Comparison of ENCODE assay signal across 1 cellular context in genomic region chr17:73013816-73014663, GRCh38.
TF ChIP-seq lines count a peak whose summit lies in the region.

No MANE protein-coding gene starts in this region.

TF ChIP-seq in HEK293, 187 proteins besides CTCF, POLR2A, EP300 and RAD21 (continued from another document and continues in another):
- TF ChIP-seq ZNF280C (tag by site-specific recombination; IDR thresholded peaks at IDR 0.05) (no peak), ZNF214 (tag by site-specific recombination; IDR thresholded peaks at IDR 0.05; ENCODE audit: borderline replicate concordance) (no peak), ZNF221 (tag by site-specific recombination; IDR thresholded peaks at IDR 0.05; ENCODE audit: borderline replicate concordance) (no peak), ZNF488 (tag by site-specific recombination; IDR thresholded peaks at IDR 0.05) (no peak), YY2 (tag by site-specific recombination; IDR thresholded peaks at IDR 0.05) (no peak), ZNF777 (tag by site-specific recombination; IDR thresholded peaks at IDR 0.05; ENCODE audit: borderline replicate concordance) (no peak), ZNF394 (tag by site-specific recombination; IDR thresholded peaks at IDR 0.05; ENCODE audit: borderline replicate concordance) (no peak), ZSCAN18 (tag by site-specific recombination; IDR thresholded peaks at IDR 0.05) (no peak), ZNF645 (tag by site-specific recombination; IDR thresholded peaks at IDR 0.05) (no peak), ZNF776 (tag by site-specific recombination; IDR thresholded peaks at IDR 0.05; ENCODE audit: borderline replicate concordance) (no peak), ZNF76 (tag by site-specific recombination; IDR thresholded peaks at IDR 0.05; ENCODE audit: borderline replicate concordance, low read depth) (no peak), SETDB1 (IDR thresholded peaks at IDR 0.05; ENCODE audit: insufficient read length, low read length) (peak; percentile 17), EGR2 (tag by site-specific recombination; IDR thresholded peaks at IDR 0.05; ENCODE audit: low read depth) (peak; percentile 51; the same call in 1 of the 2 replicates), ZBTB11 (tag by site-specific recombination; conservative IDR thresholded peaks at IDR 0.05; ENCODE audit: low read depth) (no peak), GLIS1 (tag by site-specific recombination; IDR thresholded peaks at IDR 0.05) (peak; percentile 99), OSR2 (tag by site-specific recombination; IDR thresholded peaks at IDR 0.05) (no peak), ZNF157 (tag by site-specific recombination; IDR thresholded peaks at IDR 0.05) (no peak), SP2 (tag by site-specific recombination; IDR thresholded peaks at IDR 0.05) (no peak), ZFP41 (tag by site-specific recombination; IDR thresholded peaks at IDR 0.05; ENCODE audit: borderline replicate concordance) (no peak), ZSCAN5A (tag by site-specific recombination; IDR thresholded peaks at IDR 0.05) (no peak), ZNF549 (tag by site-specific recombination; IDR thresholded peaks at IDR 0.05) (no peak), ZNF704 (tag by site-specific recombination; IDR thresholded peaks at IDR 0.05) (no peak), ZNF558 (tag by site-specific recombination; IDR thresholded peaks at IDR 0.05) (no peak), ZBTB7A (tag by site-specific recombination; IDR thresholded peaks at IDR 0.05; ENCODE audit: low read depth) (no peak), ZNF146 (tag by site-specific recombination; IDR thresholded peaks at IDR 0.05) (no peak), KLF9 (tag by site-specific recombination; IDR thresholded peaks at IDR 0.05; ENCODE audit: low read depth) (no peak), ZNF274 (IDR thresholded peaks at IDR 0.05; ENCODE audit: low read length) (no peak), ZNF274 (tag by site-specific recombination; IDR thresholded peaks at IDR 0.05; ENCODE audit: borderline replicate concordance) (no peak), ZBTB8A (tag by site-specific recombination; IDR thresholded peaks at IDR 0.05) (0 out of 2 replicates have a peak, but pooled peaks have one; percentile 26), ZSCAN16 (tag by site-specific recombination; IDR thresholded peaks at IDR 0.05) (0 out of 2 replicates have a peak, but pooled peaks have one; percentile 30), ZNF664 (tag by site-specific recombination; IDR thresholded peaks at IDR 0.05) (no peak), ZNF449 (tag by site-specific recombination; IDR thresholded peaks at IDR 0.05) (no peak), ZNF184 (tag by site-specific recombination; IDR thresholded peaks at IDR 0.05) (no peak), ZNF701 (tag by site-specific recombination; IDR thresholded peaks at IDR 0.05) (no peak), ZFHX2 (tag by site-specific recombination; conservative IDR thresholded peaks at IDR 0.05) (0 out of 2 replicates have a peak, but pooled peaks have one; percentile 15), ZNF112 (tag by site-specific recombination; IDR thresholded peaks at IDR 0.05) (no peak), ZBTB49 (tag by site-specific recombination; IDR thresholded peaks at IDR 0.05; ENCODE audit: low read depth) (no peak), AEBP2 (tag by site-specific recombination; IDR thresholded peaks at IDR 0.05; ENCODE audit: borderline replicate concordance) (no peak), KLF1 (tag by site-specific recombination; IDR thresholded peaks at IDR 0.05) (peak; percentile 96), ZNF530 (tag by site-specific recombination; IDR thresholded peaks at IDR 0.05; ENCODE audit: low read depth) (no peak), ZNF791 (tag by site-specific recombination; IDR thresholded peaks at IDR 0.05) (no peak), ZNF175 (tag by site-specific recombination; IDR thresholded peaks at IDR 0.05) (no peak), ZNF747 (tag by site-specific recombination; IDR thresholded peaks at IDR 0.05) (no peak), ZNF514 (tag by site-specific recombination; IDR thresholded peaks at IDR 0.05) (no peak), ZNF624 (tag by site-specific recombination; IDR thresholded peaks at IDR 0.05) (no peak), SALL2 (tag by site-specific recombination; IDR thresholded peaks at IDR 0.05; ENCODE audit: borderline replicate concordance) (no peak), ZNF580 (tag by site-specific recombination; IDR thresholded peaks at IDR 0.05) (no peak), HOXA7 (CRISPR knock-in tag; IDR thresholded peaks at IDR 0.05; ENCODE audit: borderline replicate concordance) (no peak)
